ENCODE assay signal across 8 cellular contexts in the genomic region with DNA sequence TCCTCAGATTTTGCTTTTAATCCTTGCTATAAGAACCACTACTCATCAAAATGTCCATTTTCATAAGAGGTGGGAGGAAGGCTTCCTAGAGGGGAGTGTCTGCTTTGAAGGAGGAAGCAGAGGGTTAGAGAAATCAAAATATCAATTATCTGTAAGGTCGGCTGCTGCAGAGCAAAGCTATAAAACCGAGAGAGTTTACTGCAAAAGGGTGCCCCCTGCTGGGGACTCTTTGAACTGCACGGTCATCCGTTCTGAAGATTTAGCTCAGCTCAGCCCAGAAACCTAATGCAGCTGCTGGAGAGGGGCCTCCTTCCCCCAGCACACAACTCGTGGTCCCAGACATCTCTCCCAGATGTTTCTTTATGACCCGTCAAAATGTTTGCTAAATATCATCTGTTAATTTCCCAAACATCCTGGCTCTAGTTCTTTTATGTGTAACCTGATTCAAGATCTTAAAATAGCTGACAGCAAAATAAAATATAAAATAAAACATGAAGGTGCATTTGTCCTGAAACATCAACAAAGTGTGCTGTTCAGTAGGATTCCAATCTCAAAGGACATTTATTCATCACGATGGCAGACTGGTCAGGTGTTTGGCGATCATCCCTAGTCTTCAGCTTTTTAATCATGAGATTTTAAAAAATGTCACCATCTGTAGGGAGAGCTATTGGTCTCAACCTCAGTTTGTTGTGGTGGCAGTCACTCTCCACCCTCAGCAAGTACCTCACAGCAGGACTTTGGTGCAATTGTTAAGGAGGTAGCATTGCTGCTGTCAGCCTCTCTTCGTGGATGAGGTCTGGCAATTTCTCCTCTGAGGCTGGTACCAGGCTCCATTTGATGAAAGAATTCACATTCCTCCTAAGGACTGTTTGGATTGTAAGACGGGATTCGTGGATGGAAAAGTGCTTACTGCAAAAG.
DNase-seq lines count a peak whose midpoint lies in the region; ATAC-seq and TF ChIP-seq lines count a peak whose summit lies in the region.

No MANE protein-coding gene starts in this region.

- H3K9me3 ChIP-seq in Karpas-422 (ENCODE audit: low read length), result no peaks in the 10 kb centered on the region
- H3K9me3 ChIP-seq in Peyer's patch, result no peaks in the 10 kb centered on the region

- no peaks in the 10 kb centered on the region for H4K20me1 ChIP-seq in Karpas-422 (ENCODE audit: insufficient read depth, low read depth, low read length)

- no peaks in the 10 kb centered on the region for H3K4me1 Mint-ChIP-seq in activated T-cell treated with anti-CD3 and anti-CD28 coated beads, Interleukin-2, amount 50 U/mL, for 72 hours (ENCODE audit: low read depth)

- H3K27me3 ChIP-seq in Karpas-422 (ENCODE audit: low read length) (no peaks in the 10 kb centered on the region), Peyer's patch (no peaks in the 10 kb centered on the region)

- DNase-seq in ACHN (peak; percentile 84), Karpas-422 (peak; percentile 96), Peyer's patch (peak; percentile 75 to 95 (median 89)), fibroblast of villous mesenchyme (ENCODE audit: low read depth) (peak; percentile 82), nucleus accumbens (lab: John Stamatoyannopoulos, UW) (peak in 49 of 56 donors; percentile 3 to 94 (median 59)), substantia nigra (lab: John Stamatoyannopoulos, UW) (peak in 47 of 49 donors; percentile 1 to 94 (median 63))
- DNase-seq in activated T-cell treated with anti-CD3 and anti-CD28 coated beads, Interleukin-2, amount 50 U/mL, for 72 hours, result peak; percentile 78 to 87

- TF ChIP-seq CTCF in Peyer's patch (IDR thresholded peaks at IDR 0.05) (peak; percentile 78 to 89 (median 86)), fibroblast of villous mesenchyme (IDR thresholded peaks at IDR 0.05; ENCODE audit: insufficient read depth, low read depth, low read length) (peak; percentile 86)

- H3K79me2 ChIP-seq in Karpas-422 (ENCODE audit: low read length), result no peaks in the 10 kb centered on the region

- H3K4me1 ChIP-seq in Karpas-422 (ENCODE audit: low read length) (peaks cover 36% of the 10 kb centered on the region), Peyer's patch (no peaks in the 10 kb centered on the region)

- H3K9ac ChIP-seq in Karpas-422 (ENCODE audit: low read length), result peak overlapping the region; percentile 53

- H3K9me3 Mint-ChIP-seq in activated T-cell treated with anti-CD3 and anti-CD28 coated beads, Interleukin-2, amount 50 U/mL, for 72 hours, result no peaks in the 10 kb centered on the region

- H3K4me3 ChIP-seq in Karpas-422 (ENCODE audit: low read length) (no peak overlapping the region), Peyer's patch (no peak overlapping the region), fibroblast of villous mesenchyme (ENCODE audit: low read depth, low read length) (no peak overlapping the region)

- no peak for TF ChIP-seq POLR2A in Peyer's patch (IDR thresholded peaks at IDR 0.05)

- peaks cover 30% of the 10 kb centered on the region for H3K27me3 Mint-ChIP-seq in activated T-cell treated with anti-CD3 and anti-CD28 coated beads, Interleukin-2, amount 50 U/mL, for 72 hours (ENCODE audit: low read depth)

- peak overlapping the region; percentile 38 for H3K4me2 ChIP-seq in Karpas-422 (ENCODE audit: low read depth, low read length, poor library complexity, severe bottlenecking)

- H2AFZ ChIP-seq in Karpas-422 (ENCODE audit: low read length), result peak overlapping the region; percentile 85

- in situ Hi-C loops in ACHN (cut with HindIII; ENCODE audit: low pct_ligation_motif_present, low pct_unique_long_range_greater_than_20kb, low sequenced_read_pairs), result loop anchor here (25.0 kb wide), 1 partner anchor 182 kb away; no protein-coding TSS in a partner anchor

- H3K4me3 Mint-ChIP-seq in activated T-cell treated with anti-CD3 and anti-CD28 coated beads, Interleukin-2, amount 50 U/mL, for 72 hours, result no peak overlapping the region

- H3K27ac ChIP-seq in Karpas-422 (ENCODE audit: low read length) (peak overlapping the region; percentile 82), Peyer's patch (peak overlapping the region in 2 of 4 donors; percentile 56 to 57), substantia nigra (ENCODE audit: low read depth, low read length, poor library complexity, severe bottlenecking) (no peak overlapping the region)

- ATAC-seq in GM18867 (IDR thresholded peaks at IDR 0.05; ENCODE audit: unreplicated experiment), result peak; percentile 74
- peak; percentile 56 to 60 for ATAC-seq in activated T-cell treated with anti-CD3 and anti-CD28 coated beads, Interleukin-2, amount 50 U/mL, for 72 hours (replicated peaks in 1 of 2)

- H3K36me3 ChIP-seq in Karpas-422 (ENCODE audit: insufficient read depth, low read length) (no peaks in the 10 kb centered on the region), Peyer's patch (no peaks in the 10 kb centered on the region)

- H3K27ac Mint-ChIP-seq in activated T-cell treated with anti-CD3 and anti-CD28 coated beads, Interleukin-2, amount 50 U/mL, for 72 hours, result no peak overlapping the region

- H3K36me3 Mint-ChIP-seq in activated T-cell treated with anti-CD3 and anti-CD28 coated beads, Interleukin-2, amount 50 U/mL, for 72 hours (ENCODE audit: insufficient read depth in 2 of 2), result no peaks in the 10 kb centered on the region

- H3K9me2 ChIP-seq in Karpas-422 (replicated peaks; ENCODE audit: insufficient read depth, low read length), result no peaks in the 10 kb centered on the region
